In genomic region chr2:84427235-84428138, GRCh38 we compare ENCODE assay signal across 11 cellular contexts. TPM values are rescaled to one million over a fixed set of nuclear protein-coding genes. Genes with fewer than 3 reads are reported as not detected.
DNase-seq lines count a peak whose midpoint lies in the region; ATAC-seq, FAIRE-seq and TF ChIP-seq lines count a peak whose summit lies in the region.
"Had no signal": no experiment of that assay in that cellular context is flagged by ENCODE, and none has a peak within 500 bp of the region (broad histone marks: within the 10 kb centered on the region; RNA-seq: fewer than 3 reads in every experiment).

No MANE protein-coding gene starts in this region.

- no peaks in the 10 kb centered on the region for H3K79me2 ChIP-seq in Karpas-422 (ENCODE audit: low read length)

- peak overlapping the region; percentile 47 for H3K4me2 ChIP-seq in Karpas-422 (ENCODE audit: low read depth, low read length, poor library complexity, severe bottlenecking)

- H2AFZ ChIP-seq in Karpas-422 (ENCODE audit: low read length): no peak overlapping the region

- no peaks in the 10 kb centered on the region for H3K9me2 ChIP-seq in Karpas-422 (replicated peaks; ENCODE audit: insufficient read depth, low read length)

- H3K27me3 ChIP-seq in Karpas-422 (ENCODE audit: low read length) (no peaks in the 10 kb centered on the region), tibial artery (no peaks in the 10 kb centered on the region)

- ATAC-seq in GM18498 (IDR thresholded peaks at IDR 0.05; ENCODE audit: unreplicated experiment) (peak; percentile 72), GM21529 (IDR thresholded peaks at IDR 0.05; ENCODE audit: unreplicated experiment) (peak; percentile 53), GM19455 (IDR thresholded peaks at IDR 0.05; ENCODE audit: unreplicated experiment) (no peak)

- peak overlapping the region; percentile 57 for H3K27ac ChIP-seq in Karpas-422 (ENCODE audit: low read length)
- H3K27ac ChIP-seq in kidney (ENCODE audit: low read depth in 2 of 2, low read length in 2 of 2): peak overlapping the region; percentile 13 to 61
- no peak overlapping the region for H3K27ac ChIP-seq in tibial artery

- intact Hi-C loops in kidney (cut with DNase I) (no loop called here), tibial artery (cut with DNase I; ENCODE audit: low total_unique reads) (no loop called here)

- H3K4me3 ChIP-seq in Karpas-422 (ENCODE audit: low read length) (no peak overlapping the region), kidney (ENCODE audit: low read length in 2 of 2) (no peak overlapping the region), tibial artery (no peak overlapping the region)

- H3K9ac ChIP-seq in Karpas-422 (ENCODE audit: low read length) (no peak overlapping the region), kidney (ENCODE audit: low read length in 2 of 2) (no peak overlapping the region)

- peaks cover 58% of the 10 kb centered on the region; the same call in 1 of the 2 replicates for H3K36me3 ChIP-seq in Karpas-422 (ENCODE audit: insufficient read depth, low read length)
- peaks cover 30 to 59% of the 10 kb centered on the region in 2 donors for H3K36me3 ChIP-seq in kidney (ENCODE audit: control insufficient read depth in 1 of 2, insufficient read depth in 2 of 2, low read length in 2 of 2)
- peaks cover 74 to 82% (median 77%) of the 10 kb centered on the region in 3 donors for H3K36me3 ChIP-seq in tibial artery

- TF ChIP-seq CTCF in kidney (IDR thresholded peaks at IDR 0.05; ENCODE audit: borderline replicate concordance, extremely low read depth, insufficient read depth) (no peak), tibial artery (IDR thresholded peaks at IDR 0.05) (no peak)

- peak; percentile 58 for DNase-seq in Karpas-422
- DNase-seq in kidney: no peak
- no peak for DNase-seq in NCI-H510A treated with DMSO at 0.1 percent for 48 hours (lab: John Stamatoyannopoulos, UW)
- DNase-seq in activated CD8-positive, alpha-beta memory T cell treated with anti-CD3 and anti-CD28 coated beads, Interleukin-2, amount 50 U/mL, for 4 hours: no peak
- DNase-seq in tibial artery: no peak
- DNase-seq: activated CD4-positive, alpha-beta T cell treated with anti-CD3 and anti-CD28 coated beads, Interleukin-2, amount 10 ng/mL, durations not matched to agents 7 days and 5 days; NCI-H69 had no signal

- no peaks in the 10 kb centered on the region for H4K20me1 ChIP-seq in Karpas-422 (ENCODE audit: insufficient read depth, low read depth, low read length)

- H3K9me3 ChIP-seq in Karpas-422 (ENCODE audit: low read length): no peaks in the 10 kb centered on the region
- H3K9me3 ChIP-seq in kidney (ENCODE audit: control insufficient read depth in 1 of 2, low read length in 2 of 2): no peaks in the 10 kb centered on the region
- H3K9me3 ChIP-seq in tibial artery: no peaks in the 10 kb centered on the region

- H3K4me1 ChIP-seq in Karpas-422 (ENCODE audit: low read length) (peaks cover 22% of the 10 kb centered on the region), kidney (ENCODE audit: control insufficient read depth in 1 of 2, insufficient read depth in 1 of 2, low read depth in 1 of 2, low read length in 2 of 2) (peaks cover 2 to 15% of the 10 kb centered on the region in 2 donors), tibial artery (no peaks in the 10 kb centered on the region)

- FAIRE-seq in kidney (lab: Jason Lieb, UNC): peak; percentile 63
- FAIRE-seq: colon had no signal

RNA-seq across cellular contexts. Expression of gene SUCLG1, which starts 31.6 kb away (rescaled TPM):
- 112 and 148 TPM in 2 replicates for total RNA-seq in Karpas-422 (2014; rRNA removed; shearing (Covaris generic); ENCODE audit: low replicate concordance)
- total RNA-seq in kidney: 89.6 TPM
- polyA plus RNA-seq in kidney (ENCODE audit: insufficient read depth, low read depth, low replicate concordance): 789 TPM

Comparison
In these comparisons a context has a peak if more than half of its experiments do, and no peak if none do; other contexts are left out.
1. H3K27ac ChIP-seq: peak in Karpas-422 (single experiment) and kidney (2 of 2); none in tibial artery (0 of 2).